In the genomic region with DNA sequence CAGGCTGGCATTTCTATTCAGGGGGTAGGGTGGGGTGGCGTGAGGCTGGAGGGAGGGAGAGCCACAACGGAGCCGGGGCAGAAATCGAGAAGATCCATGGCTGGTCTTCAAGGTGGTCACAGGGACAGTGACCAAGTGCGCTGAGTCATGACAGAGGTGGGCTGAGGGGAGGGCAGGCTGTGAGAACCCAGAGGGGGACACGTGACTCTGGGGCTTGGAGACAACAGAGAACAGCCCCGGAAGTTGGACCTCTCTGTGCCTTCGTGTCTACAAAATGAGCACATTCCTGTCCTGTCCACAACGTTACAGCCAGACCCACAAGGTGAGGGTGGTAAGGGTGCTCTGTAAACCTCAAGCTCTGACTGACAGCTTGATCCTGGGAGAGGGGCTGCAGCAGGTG, we compare ENCODE assay signal across 16 cellular contexts. TPM values are rescaled to one million over a fixed set of nuclear protein-coding genes. Genes with fewer than 3 reads are reported as not detected.
DNase-seq lines count a peak whose midpoint lies in the region; ATAC-seq and TF ChIP-seq lines count a peak whose summit lies in the region.
"Had no signal": no experiment of that assay in that cellular context is flagged by ENCODE, and none has a peak within 500 bp of the region (broad histone marks: within the 10 kb centered on the region; RNA-seq: fewer than 3 reads in every experiment).

No MANE protein-coding gene starts in this region.

- H3K9ac ChIP-seq in H9 (ENCODE audit: extremely low read depth, insufficient read length, low read length), result no peak overlapping the region

- H3K23me2 ChIP-seq in H9 (ENCODE audit: insufficient read length, low read depth, low read length, poor library complexity, severe bottlenecking), result no peaks in the 10 kb centered on the region

- no peaks in the 10 kb centered on the region for H3K9me3 Mint-ChIP-seq in H9
- no peaks in the 10 kb centered on the region for H3K9me3 Mint-ChIP-seq in dendritic cell treated with granulocyte-macrophage colony-stimulating factor and Interleukin-4, amounts not matched to agents 40 ng/mL and 50 ng/mL, for 4 days
- H3K9me3 Mint-ChIP-seq: activated naive CD8-positive, alpha-beta T cell treated with anti-CD3 and anti-CD28 coated beads, Interleukin-2, amount 50 U/mL, for 24 hours; central memory CD8-positive, alpha-beta T cell; stimulated activated naive CD8-positive, alpha-beta T cell treated with anti-CD3 and anti-CD28 coated beads, Interleukin-15, Interleukin-2, amounts not matched to agents 100 ng/mL and 50 ng/mL, for 24 hours had no signal

- TF ChIP-seq POLR2A in suprapubic skin (IDR thresholded peaks at IDR 0.05), result no peak

- no peak overlapping the region for H2AK5ac ChIP-seq in H9 (ENCODE audit: insufficient read length, low read length)

- H2BK15ac ChIP-seq in H9 (ENCODE audit: low read depth, low read length), result no peak overlapping the region

- H3K79me1 ChIP-seq in H9 (ENCODE audit: insufficient read depth, low read depth, low read length, poor library complexity, severe bottlenecking), result peaks cover 2% of the 10 kb centered on the region

- no peak overlapping the region for H3T11ph ChIP-seq in H9 (ENCODE audit: low read length)

- H2BK120ac ChIP-seq in H9 (ENCODE audit: low read depth, low read length, poor library complexity, severe bottlenecking), result no peak overlapping the region

- H3K4me2 ChIP-seq in H9 (ENCODE audit: insufficient read depth, insufficient read length, low read length), result no peak overlapping the region

- H3K36me3 ChIP-seq in lung (ENCODE audit: control insufficient read depth in 2 of 2, insufficient read depth in 2 of 2, low read length in 2 of 2) (peaks cover 6 to 24% of the 10 kb centered on the region in 2 donors), suprapubic skin (peaks cover 37% of the 10 kb centered on the region)

- peaks cover 15 to 18% of the 10 kb centered on the region in 2 experiments for H3K4me1 Mint-ChIP-seq in H9
- H3K4me1 Mint-ChIP-seq in dendritic cell treated with granulocyte-macrophage colony-stimulating factor and Interleukin-4, amounts not matched to agents 40 ng/mL and 50 ng/mL, for 4 days (ENCODE audit: low read depth), result peaks cover 94% of the 10 kb centered on the region

- H3K56ac ChIP-seq in H9 (ENCODE audit: insufficient read length, low read depth, low read length), result no peak overlapping the region

- H2BK20ac ChIP-seq in H9 (ENCODE audit: low read depth, low read length, poor library complexity, severe bottlenecking), result no peak overlapping the region

- no peak for TF ChIP-seq CTCF in H9 (conservative IDR thresholded peaks at IDR 0.05)
- no peak for TF ChIP-seq CTCF in lung (IDR thresholded peaks at IDR 0.05; ENCODE audit: control extremely low read depth, extremely low read depth)
- no peak for TF ChIP-seq CTCF in suprapubic skin (IDR thresholded peaks at IDR 0.05)

- no peak overlapping the region for H2BK5ac ChIP-seq in H9 (ENCODE audit: insufficient read length, low read length)

- H3K9me3 ChIP-seq in H9 (ENCODE audit: control insufficient read depth, low read depth, low read length), result no peaks in the 10 kb centered on the region
- H3K9me3 ChIP-seq in lung (ENCODE audit: control insufficient read depth in 2 of 2, insufficient read depth in 1 of 2, low read length in 1 of 2), result no peaks in the 10 kb centered on the region
- H3K9me3 ChIP-seq in suprapubic skin, result no peaks in the 10 kb centered on the region
- H3K9me3 ChIP-seq: SJCRH30 had no signal

- peak overlapping the region in 2 of 3 experiments; percentile 79 to 87; a peak in 3 of 7 replicates for H3K27ac Mint-ChIP-seq in H9
- H3K27ac Mint-ChIP-seq in dendritic cell treated with granulocyte-macrophage colony-stimulating factor and Interleukin-4, amounts not matched to agents 40 ng/mL and 50 ng/mL, for 4 days, result peak overlapping the region; percentile 67
- H3K27ac Mint-ChIP-seq: activated naive CD8-positive, alpha-beta T cell treated with anti-CD3 and anti-CD28 coated beads, Interleukin-2, amount 50 U/mL, for 24 hours; stimulated activated naive CD8-positive, alpha-beta T cell treated with anti-CD3 and anti-CD28 coated beads, Interleukin-15, Interleukin-2, amounts not matched to agents 100 ng/mL and 50 ng/mL, for 24 hours had no signal

- peaks cover 5 to 34% (median 27%) of the 10 kb centered on the region in 3 experiments; a peak in 6 of 7 replicates for H3K36me3 Mint-ChIP-seq in H9 (ENCODE audit: insufficient read depth in 1 of 3, low read depth in 3 of 3)
- H3K36me3 Mint-ChIP-seq in dendritic cell treated with granulocyte-macrophage colony-stimulating factor and Interleukin-4, amounts not matched to agents 40 ng/mL and 50 ng/mL, for 4 days (ENCODE audit: low read depth), result peaks cover 41% of the 10 kb centered on the region

- ATAC-seq in lung (ENCODE audit: insufficient read depth, low FRiP score), result no peak
- no peak for ATAC-seq in HG03565 (IDR thresholded peaks at IDR 0.05; ENCODE audit: unreplicated experiment)
- ATAC-seq: activated naive CD8-positive, alpha-beta T cell treated with anti-CD3 and anti-CD28 coated beads, Interleukin-2, amount 50 U/mL, for 24 hours had no signal

- H3K4ac ChIP-seq in H9 (ENCODE audit: low read depth, low read length), result no peak overlapping the region

- no peak overlapping the region for H4K91ac ChIP-seq in H9 (ENCODE audit: insufficient read length, low read depth, low read length)

- H3K4me1 ChIP-seq in H9 (ENCODE audit: insufficient read depth, low read length) (no peaks in the 10 kb centered on the region), lung (ENCODE audit: control insufficient read depth in 2 of 2, insufficient read depth in 2 of 2, low read length in 2 of 2) (peaks cover 12 to 37% of the 10 kb centered on the region in 2 donors), suprapubic skin (peaks cover 56% of the 10 kb centered on the region)
- H3K4me1 ChIP-seq: SJCRH30 had no signal

- no peaks in the 10 kb centered on the region; the same call in 1 of the 2 replicates for H3K27me3 Mint-ChIP-seq in H9 (ENCODE audit: low read depth)
- H3K27me3 Mint-ChIP-seq in dendritic cell treated with granulocyte-macrophage colony-stimulating factor and Interleukin-4, amounts not matched to agents 40 ng/mL and 50 ng/mL, for 4 days, result no peaks in the 10 kb centered on the region
- H3K27me3 Mint-ChIP-seq: activated naive CD8-positive, alpha-beta T cell treated with anti-CD3 and anti-CD28 coated beads, Interleukin-2, amount 50 U/mL, for 24 hours; central memory CD8-positive, alpha-beta T cell; stimulated activated naive CD8-positive, alpha-beta T cell treated with anti-CD3 and anti-CD28 coated beads, Interleukin-15, Interleukin-2, amounts not matched to agents 100 ng/mL and 50 ng/mL, for 24 hours had no signal

- no peak overlapping the region for H3K4me3 Mint-ChIP-seq in H9
- no peak overlapping the region for H3K4me3 Mint-ChIP-seq in dendritic cell treated with granulocyte-macrophage colony-stimulating factor and Interleukin-4, amounts not matched to agents 40 ng/mL and 50 ng/mL, for 4 days
- H3K4me3 Mint-ChIP-seq: activated naive CD8-positive, alpha-beta T cell treated with anti-CD3 and anti-CD28 coated beads, Interleukin-2, amount 50 U/mL, for 24 hours; central memory CD8-positive, alpha-beta T cell; stimulated activated naive CD8-positive, alpha-beta T cell treated with anti-CD3 and anti-CD28 coated beads, Interleukin-15, Interleukin-2, amounts not matched to agents 100 ng/mL and 50 ng/mL, for 24 hours had no signal

- H2BK12ac ChIP-seq in H9 (ENCODE audit: insufficient read length, low read depth, low read length), result no peak overlapping the region

- no peak for DNase-seq in H9
- no peak for DNase-seq in lung (ENCODE audit: low spot score)
- DNase-seq in substantia nigra (lab: John Stamatoyannopoulos, UW), result peak in 1 of 49 donors; percentile 42
- no peak for DNase-seq in AG08396 (ENCODE audit: low spot score)
- no peak for DNase-seq in suprapubic skin (ENCODE audit: low spot score in 2 of 2)
- DNase-seq: activated naive CD8-positive, alpha-beta T cell treated with anti-CD3 and anti-CD28 coated beads, Interleukin-2, amount 50 U/mL, for 24 hours; DMS79 treated with DMSO at 0.1 percent for 48 hours; foreskin fibroblast; NCI-H1694 treated with DMSO at 0.1 percent for 48 hours; NCI-H446 treated with DMSO at 0.1 percent for 48 hours had no signal

- no peaks in the 10 kb centered on the region for H3K79me2 ChIP-seq in H9 (ENCODE audit: insufficient read depth, low read length)

- no peak overlapping the region for H2AFZ ChIP-seq in H9 (ENCODE audit: low read length)

- H3K27ac ChIP-seq in H9 (ENCODE audit: insufficient read length, low read depth, low read length) (no peak overlapping the region), lung (ENCODE audit: low read depth in 1 of 2, low read length in 1 of 2) (peak overlapping the region; percentile 11 to 76), substantia nigra (ENCODE audit: low read depth, low read length, poor library complexity, severe bottlenecking) (peak overlapping the region; percentile 60), suprapubic skin (no peak overlapping the region)
- H3K27ac ChIP-seq: C4-2B, SJCRH30 had no signal

- H3K23ac ChIP-seq in H9 (ENCODE audit: insufficient read length, low read depth, low read length), result no peak overlapping the region

- H4K5ac ChIP-seq in H9 (ENCODE audit: insufficient read length, low read depth, low read length), result no peak overlapping the region

- H3K27me3 ChIP-seq in H9 (ENCODE audit: insufficient read depth, low read length), result no peaks in the 10 kb centered on the region
- H3K27me3 ChIP-seq in lung (ENCODE audit: control insufficient read depth, insufficient read depth), result no peaks in the 10 kb centered on the region
- H3K27me3 ChIP-seq in suprapubic skin, result no peaks in the 10 kb centered on the region
- H3K27me3 ChIP-seq: SJCRH30 had no signal

- no peak overlapping the region for H3K18ac ChIP-seq in H9 (ENCODE audit: insufficient read length, low read depth, low read length)

- no peak overlapping the region for H4K8ac ChIP-seq in H9 (replicated peaks; ENCODE audit: insufficient read length, low read depth, low read length)

- H3K14ac ChIP-seq in H9 (ENCODE audit: insufficient read depth, low read length), result no peak overlapping the region; the same call in 1 of the 2 replicates

- no peak for TF ChIP-seq EP300 in suprapubic skin (IDR thresholded peaks at IDR 0.05)

- no peaks in the 10 kb centered on the region for H4K20me1 ChIP-seq in H9 (ENCODE audit: control insufficient read depth, insufficient read depth, insufficient read length)

- H3K4me3 ChIP-seq in lung, result no peak overlapping the region
- H3K4me3 ChIP-seq in suprapubic skin, result no peak overlapping the region
- H3K4me3 ChIP-seq: SJCRH30 had no signal

- intact Hi-C loops in dendritic cell treated with granulocyte-macrophage colony-stimulating factor and Interleukin-4, amounts not matched to agents 40 ng/mL and 50 ng/mL, for 4 days (cut with micrococcal nuclease), result no loop called here

- no CpG with 5 or more reads among the region's 9 CpGs for WGBS in H9 (ENCODE audit: extremely low coverage, insufficient read length, low lambda C conversion rate)
- WGBS in lung, 2 donors, result 35 to 58% methylated on average over 9 of the region's 9 CpGs
- WGBS in suprapubic skin, result 91% methylated on average over 9 of the region's 9 CpGs

RNA-seq across cellular contexts. Expression of a gene that starts 35.1 kb away (rescaled TPM):
- total RNA-seq in H9 (2021), result 14.1 and 15.0 TPM in 2 replicates
- 10 to 100 TPM; 42.0 to 42.9 TPM for total RNA-seq in lung
- 10 to 100 TPM; 25.8 to 42.7 TPM for polyA plus RNA-seq in lung
- total RNA-seq in suprapubic skin, result 10 to 100 TPM; 26.7 to 33.3 (median 31.8) TPM

Comparison
In these comparisons a context has a peak if more than half of its experiments do, and no peak if none do; other contexts are left out.
1. H3K27ac ChIP-seq: peak in lung (2 of 2) and substantia nigra (single experiment); none in H9 (single experiment) and suprapubic skin (single experiment).